11 cellular contexts compared by ENCODE assay signal in the genomic region with DNA sequence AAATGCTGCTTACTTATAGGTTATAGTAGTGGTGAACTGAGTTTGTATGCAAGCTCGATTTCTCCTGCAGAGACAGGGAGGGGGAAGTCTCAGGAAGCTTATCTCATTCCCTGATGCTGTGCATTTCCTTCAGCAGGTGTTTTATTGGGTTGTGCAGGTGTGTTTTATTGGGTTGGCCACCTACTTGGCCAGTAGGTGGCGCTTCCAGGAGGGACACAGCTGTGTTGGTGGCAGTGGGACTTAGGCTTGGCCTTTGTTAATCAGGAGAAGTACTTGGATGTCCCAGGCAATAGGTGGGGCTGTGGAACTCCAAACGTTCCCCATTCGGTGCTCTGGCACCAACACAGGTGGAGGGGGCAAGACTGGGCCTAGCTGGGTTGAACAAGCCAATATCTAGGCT.
DNase-seq lines count a peak whose midpoint lies in the region; ATAC-seq and TF ChIP-seq lines count a peak whose summit lies in the region.
"Had no signal": no experiment of that assay in that cellular context is flagged by ENCODE, and none has a peak within 500 bp of the region (broad histone marks: within the 10 kb centered on the region; RNA-seq: fewer than 3 reads in every experiment).

No MANE protein-coding gene starts in this region.

- CTCF ChIA-PET in Panc1 (lab: Charles Lee), result no interaction called here
- CTCF ChIA-PET in activated naive CD4-positive, alpha-beta T cell treated with anti-CD3 and anti-CD28 coated beads, Interleukin-2, amount 10 ng/mL, durations not matched to agents 7 days and 5 days (lab: Charles Lee), result no interaction called here

- TF ChIP-seq CTCF in Panc1 (IDR thresholded peaks at IDR 0.05), result peak; percentile 50
- no peak for TF ChIP-seq CTCF in omental fat pad (IDR thresholded peaks at IDR 0.05)

- H3K4me3 ChIP-seq in Panc1 (ENCODE audit: low read depth in 2 of 2, low read length in 2 of 2), result no peak overlapping the region
- H3K4me3 ChIP-seq: skin epidermis had no signal

- intact Hi-C loops in Panc1 (cut with micrococcal nuclease; ENCODE audit: unreplicated experiment), result no loop called here

- POLR2A ChIA-PET in Panc1 (lab: Charles Lee), result no interaction called here

- ATAC-seq in GM21786 (IDR thresholded peaks at IDR 0.05; ENCODE audit: unreplicated experiment), result peak; percentile 68
- no peak for ATAC-seq in Panc1
- ATAC-seq in omental fat pad (ENCODE audit: low FRiP score), result no peak
- ATAC-seq: activated T-cell treated with anti-CD3 and anti-CD28 coated beads, Interleukin-2, amount 50 U/mL, for 72 hours had no signal

- H3K27ac ChIP-seq in Panc1 (ENCODE audit: low read length), result no peak overlapping the region
- H3K27ac ChIP-seq: skin epidermis had no signal

- no peak overlapping the region for H3K27ac Mint-ChIP-seq in activated naive CD4-positive, alpha-beta T cell treated with anti-CD3 and anti-CD28 coated beads, Interleukin-2, amount 10 ng/mL, durations not matched to agents 7 days and 5 days
- H3K27ac Mint-ChIP-seq: activated T-cell treated with anti-CD3 and anti-CD28 coated beads, Interleukin-2, amount 50 U/mL, for 72 hours had no signal

- H3K36me3 Mint-ChIP-seq in activated naive CD4-positive, alpha-beta T cell treated with anti-CD3 and anti-CD28 coated beads, Interleukin-2, amount 10 ng/mL, durations not matched to agents 7 days and 5 days, result no peaks in the 10 kb centered on the region

- no peaks in the 10 kb centered on the region for H3K36me3 ChIP-seq in Panc1 (ENCODE audit: control insufficient read depth, insufficient read depth, low read length)

- H3K9me3 ChIP-seq in Panc1 (ENCODE audit: control insufficient read depth, insufficient read depth, low read depth, low read length), result no peaks in the 10 kb centered on the region

- no peak overlapping the region for H3K4me3 Mint-ChIP-seq in activated naive CD4-positive, alpha-beta T cell treated with anti-CD3 and anti-CD28 coated beads, Interleukin-2, amount 10 ng/mL, durations not matched to agents 7 days and 5 days
- H3K4me3 Mint-ChIP-seq: activated T-cell treated with anti-CD3 and anti-CD28 coated beads, Interleukin-2, amount 50 U/mL, for 72 hours had no signal

- DNase-seq in DMS53 (lab: John Stamatoyannopoulos, UW), result peak; percentile 74
- no peak for DNase-seq in Panc1 (ENCODE audit: low read depth, low spot score)
- peak; percentile 55 for DNase-seq in islet precursor cell
- no peak for DNase-seq in activated naive CD4-positive, alpha-beta T cell treated with anti-CD3 and anti-CD28 coated beads, Interleukin-2, amount 10 ng/mL, durations not matched to agents 7 days and 5 days
- DNase-seq in GM03348 (ENCODE audit: low spot score), result no peak
- DNase-seq in SKM-1 treated with dmso at 0.1 percent for 144 hours (lab: John Stamatoyannopoulos, UW; ENCODE audit: unreplicated experiment), result no peak
- DNase-seq in omental fat pad (ENCODE audit: low spot score), result no peak
- DNase-seq: NCI-H510A had no signal

- BruUV-seq in Panc1 (replicated peaks; lab: Mats Ljungman, UMichigan), result no TSS peak

- in situ Hi-C loops in Panc1 (cut with HindIII; ENCODE audit: low pct_unique_long_range_greater_than_20kb, low sequenced_read_pairs), result no loop called here

- H3K27me3 Mint-ChIP-seq in activated naive CD4-positive, alpha-beta T cell treated with anti-CD3 and anti-CD28 coated beads, Interleukin-2, amount 10 ng/mL, durations not matched to agents 7 days and 5 days, result no peaks in the 10 kb centered on the region

- peaks cover 2% of the 10 kb centered on the region for H3K9me3 Mint-ChIP-seq in activated naive CD4-positive, alpha-beta T cell treated with anti-CD3 and anti-CD28 coated beads, Interleukin-2, amount 10 ng/mL, durations not matched to agents 7 days and 5 days

- H3K4me1 ChIP-seq in Panc1 (ENCODE audit: control insufficient read depth, insufficient read depth, low read length), result no peaks in the 10 kb centered on the region

- no peaks in the 10 kb centered on the region for H3K27me3 ChIP-seq in Panc1 (ENCODE audit: control insufficient read depth, insufficient read depth, low read length)

- H3K4me1 Mint-ChIP-seq in activated naive CD4-positive, alpha-beta T cell treated with anti-CD3 and anti-CD28 coated beads, Interleukin-2, amount 10 ng/mL, durations not matched to agents 7 days and 5 days, result no peaks in the 10 kb centered on the region

Comparison
In these comparisons a context has a peak if more than half of its experiments do, and no peak if none do; other contexts are left out.
1. DNase-seq: peak in DMS53 (single experiment) and islet precursor cell (single experiment); none in Panc1 (single experiment), activated naive CD4-positive, alpha-beta T cell treated with anti-CD3 and anti-CD28 coated beads, Interleukin-2, amount 10 ng/mL, durations not matched to agents 7 days and 5 days (single experiment), GM03348 (single experiment), SKM-1 treated with dmso at 0.1 percent for 144 hours (single experiment) and omental fat pad (single experiment).